2 cellular contexts compared by ENCODE assay signal in genomic region chr17:43528319-43528987, GRCh38.
A peak's percentile ranks its signal among the peaks of the same experiment; 100 is the strongest.
TF ChIP-seq lines count a peak whose summit lies in the region.

No MANE protein-coding gene starts in this region.

TF ChIP-seq in IMR-90, 13 proteins besides CTCF, POLR2A, EP300 and RAD21:
- TF ChIP-seq CHD1 (IDR thresholded peaks at IDR 0.05; ENCODE audit: low read depth, low read length) (no peak), RFX5 (IDR thresholded peaks at IDR 0.05; ENCODE audit: low read depth, low read length) (no peak), NFE2L2 (IDR thresholded peaks at IDR 0.05; ENCODE audit: low read depth, low read length) (no peak)
- TF ChIP-seq, protein P1, sequence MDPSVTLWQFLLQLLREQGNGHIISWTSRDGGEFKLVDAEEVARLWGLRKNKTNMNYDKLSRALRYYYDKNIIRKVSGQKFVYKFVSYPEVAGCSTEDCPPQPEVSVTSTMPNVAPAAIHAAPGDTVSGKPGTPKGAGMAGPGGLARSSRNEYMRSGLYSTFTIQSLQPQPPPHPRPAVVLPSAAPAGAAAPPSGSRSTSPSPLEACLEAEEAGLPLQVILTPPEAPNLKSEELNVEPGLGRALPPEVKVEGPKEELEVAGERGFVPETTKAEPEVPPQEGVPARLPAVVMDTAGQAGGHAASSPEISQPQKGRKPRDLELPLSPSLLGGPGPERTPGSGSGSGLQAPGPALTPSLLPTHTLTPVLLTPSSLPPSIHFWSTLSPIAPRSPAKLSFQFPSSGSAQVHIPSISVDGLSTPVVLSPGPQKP (IDR thresholded peaks at IDR 0.05; ENCODE audit: borderline replicate concordance, low read depth, low read length) = no peak

TF ChIP-seq in HepG2, 621 proteins besides CTCF, POLR2A, EP300 and RAD21 (continues in another document):
- TF ChIP-seq RNF2 (conservative IDR thresholded peaks at IDR 0.05; ENCODE audit: low read depth) (no peak), SMARCC2 (IDR thresholded peaks at IDR 0.05) (no peak), ZNF850 (CRISPR knock-in tag; conservative IDR thresholded peaks at IDR 0.05) (no peak), NCOA1 (CRISPR knock-in tag; IDR thresholded peaks at IDR 0.05) (no peak), ZNF773 (CRISPR knock-in tag; IDR thresholded peaks at IDR 0.05; ENCODE audit: borderline replicate concordance) (no peak), KDM4B (CRISPR knock-in tag; IDR thresholded peaks at IDR 0.05) (no peak), ZNF230 (CRISPR knock-in tag; IDR thresholded peaks at IDR 0.05) (no peak), ZNF580 (CRISPR knock-in tag; IDR thresholded peaks at IDR 0.05; ENCODE audit: borderline replicate concordance, low read depth) (peak; percentile 49; the same call in 1 of the 2 replicates), ZNF614 (CRISPR knock-in tag; IDR thresholded peaks at IDR 0.05; ENCODE audit: borderline replicate concordance) (no peak), AFF4 (CRISPR knock-in tag; IDR thresholded peaks at IDR 0.05) (no peak), ZNF780A (CRISPR knock-in tag; IDR thresholded peaks at IDR 0.05) (no peak), ZNF576 (CRISPR knock-in tag; IDR thresholded peaks at IDR 0.05) (no peak), ZC3H13 (CRISPR knock-in tag; IDR thresholded peaks at IDR 0.05) (no peak; the same call in 1 of the 2 replicates), ZFX (CRISPR knock-in tag; IDR thresholded peaks at IDR 0.05; ENCODE audit: low read depth) (peak; percentile 84), DRAP1 (CRISPR knock-in tag; IDR thresholded peaks at IDR 0.05) (peak; percentile 80), NFYB (CRISPR knock-in tag; IDR thresholded peaks at IDR 0.05) (peak; percentile 71), RFX3 (CRISPR knock-in tag; IDR thresholded peaks at IDR 0.05) (no peak), ZFP90 (CRISPR knock-in tag; IDR thresholded peaks at IDR 0.05; ENCODE audit: borderline replicate concordance) (no peak; the same call in 1 of the 2 replicates), HNRNPLL (IDR thresholded peaks at IDR 0.05; ENCODE audit: low read depth, low read length, poor library complexity, severe bottlenecking) (no peak), ZNF83 (CRISPR knock-in tag; IDR thresholded peaks at IDR 0.05; ENCODE audit: borderline replicate concordance) (no peak), ZNF10 (CRISPR knock-in tag; IDR thresholded peaks at IDR 0.05; ENCODE audit: borderline replicate concordance, low read depth) (no peak), CC2D1A (CRISPR knock-in tag; IDR thresholded peaks at IDR 0.05) (no peak), HNF1B (CRISPR knock-in tag; IDR thresholded peaks at IDR 0.05) (no peak; the same call in none of the 2 replicates), SP2 (CRISPR knock-in tag; IDR thresholded peaks at IDR 0.05) (no peak), ZNF768 (CRISPR knock-in tag; IDR thresholded peaks at IDR 0.05) (no peak), MYNN (CRISPR knock-in tag; IDR thresholded peaks at IDR 0.05; ENCODE audit: low read depth) (no peak), PHB2 (IDR thresholded peaks at IDR 0.05; ENCODE audit: partially characterized antibody) (no peak), IRF2 (CRISPR knock-in tag; IDR thresholded peaks at IDR 0.05) (peak; percentile 85), CENPT (CRISPR knock-in tag; IDR thresholded peaks at IDR 0.05; ENCODE audit: low read depth) (no peak), NR2F1 (CRISPR knock-in tag; IDR thresholded peaks at IDR 0.05) (no peak), ZNF317 (CRISPR knock-in tag; IDR thresholded peaks at IDR 0.05) (peak; percentile 73; the same call in 1 of the 2 replicates), ZBTB42 (CRISPR knock-in tag; IDR thresholded peaks at IDR 0.05) (no peak), ZNF782 (CRISPR knock-in tag; IDR thresholded peaks at IDR 0.05; ENCODE audit: borderline replicate concordance) (no peak), E2F1 (CRISPR knock-in tag; IDR thresholded peaks at IDR 0.05) (no peak)
- TF ChIP-seq, protein P2, sequence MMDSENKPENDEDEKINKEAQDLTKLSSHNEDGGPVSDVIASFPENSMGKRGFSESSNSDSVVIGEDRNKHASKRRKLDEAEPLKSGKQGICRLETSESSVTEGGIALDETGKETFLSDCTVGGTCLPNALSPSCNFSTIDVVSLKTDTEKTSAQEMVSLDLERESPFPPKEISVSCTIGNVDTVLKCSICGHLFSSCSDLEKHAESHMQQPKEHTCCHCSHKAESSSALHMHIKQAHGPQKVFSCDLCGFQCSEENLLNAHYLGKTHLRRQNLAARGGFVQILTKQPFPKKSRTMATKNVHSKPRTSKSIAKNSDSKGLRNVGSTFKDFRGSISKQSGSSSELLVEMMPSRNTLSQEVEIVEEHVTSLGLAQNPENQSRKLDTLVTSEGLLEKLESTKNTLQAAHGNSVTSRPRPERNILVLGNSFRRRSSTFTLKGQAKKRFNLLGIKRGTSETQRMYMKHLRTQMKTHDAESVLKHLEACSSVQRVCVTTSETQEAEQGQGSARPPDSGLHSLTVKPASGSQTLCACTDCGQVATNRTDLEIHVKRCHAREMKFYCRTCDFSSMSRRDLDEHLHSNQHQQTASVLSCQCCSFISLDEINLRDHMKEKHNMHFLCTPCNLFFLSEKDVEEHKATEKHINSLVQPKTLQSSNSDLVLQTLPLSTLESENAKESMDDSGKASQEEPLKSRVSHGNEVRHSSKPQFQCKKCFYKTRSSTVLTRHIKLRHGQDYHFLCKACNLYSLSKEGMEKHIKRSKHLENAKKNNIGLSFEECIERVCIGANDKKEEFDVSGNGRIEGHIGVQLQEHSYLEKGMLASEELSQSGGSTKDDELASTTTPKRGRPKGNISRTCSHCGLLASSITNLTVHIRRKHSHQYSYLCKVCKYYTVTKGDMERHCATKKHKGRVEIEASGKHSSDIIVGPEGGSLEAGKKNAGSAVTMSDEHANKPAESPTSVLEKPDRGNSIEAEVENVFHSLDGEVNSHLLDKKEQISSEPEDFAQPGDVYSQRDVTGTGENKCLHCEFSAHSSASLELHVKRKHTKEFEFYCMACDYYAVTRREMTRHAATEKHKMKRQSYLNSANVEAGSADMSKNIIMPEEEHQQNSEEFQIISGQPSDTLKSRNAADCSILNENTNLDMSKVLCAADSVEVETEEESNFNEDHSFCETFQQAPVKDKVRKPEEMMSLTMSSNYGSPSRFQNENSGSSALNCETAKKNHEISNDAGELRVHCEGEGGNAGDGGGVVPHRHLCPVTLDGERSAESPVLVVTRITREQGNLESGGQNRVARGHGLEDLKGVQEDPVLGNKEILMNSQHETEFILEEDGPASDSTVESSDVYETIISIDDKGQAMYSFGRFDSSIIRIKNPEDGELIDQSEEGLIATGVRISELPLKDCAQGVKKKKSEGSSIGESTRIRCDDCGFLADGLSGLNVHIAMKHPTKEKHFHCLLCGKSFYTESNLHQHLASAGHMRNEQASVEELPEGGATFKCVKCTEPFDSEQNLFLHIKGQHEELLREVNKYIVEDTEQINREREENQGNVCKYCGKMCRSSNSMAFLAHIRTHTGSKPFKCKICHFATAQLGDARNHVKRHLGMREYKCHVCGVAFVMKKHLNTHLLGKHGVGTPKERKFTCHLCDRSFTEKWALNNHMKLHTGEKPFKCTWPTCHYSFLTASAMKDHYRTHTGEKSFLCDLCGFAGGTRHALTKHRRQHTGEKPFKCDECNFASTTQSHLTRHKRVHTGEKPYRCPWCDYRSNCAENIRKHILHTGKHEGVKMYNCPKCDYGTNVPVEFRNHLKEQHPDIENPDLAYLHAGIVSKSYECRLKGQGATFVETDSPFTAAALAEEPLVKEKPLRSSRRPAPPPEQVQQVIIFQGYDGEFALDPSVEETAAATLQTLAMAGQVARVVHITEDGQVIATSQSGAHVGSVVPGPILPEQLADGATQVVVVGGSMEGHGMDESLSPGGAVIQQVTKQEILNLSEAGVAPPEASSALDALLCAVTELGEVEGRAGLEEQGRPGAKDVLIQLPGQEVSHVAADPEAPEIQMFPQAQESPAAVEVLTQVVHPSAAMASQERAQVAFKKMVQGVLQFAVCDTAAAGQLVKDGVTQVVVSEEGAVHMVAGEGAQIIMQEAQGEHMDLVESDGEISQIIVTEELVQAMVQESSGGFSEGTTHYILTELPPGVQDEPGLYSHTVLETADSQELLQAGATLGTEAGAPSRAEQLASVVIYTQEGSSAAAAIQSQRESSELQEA (CRISPR knock-in tag; IDR thresholded peaks at IDR 0.05; ENCODE audit: not compliant biosample characterization) = no peak
- TF ChIP-seq, protein P3, sequence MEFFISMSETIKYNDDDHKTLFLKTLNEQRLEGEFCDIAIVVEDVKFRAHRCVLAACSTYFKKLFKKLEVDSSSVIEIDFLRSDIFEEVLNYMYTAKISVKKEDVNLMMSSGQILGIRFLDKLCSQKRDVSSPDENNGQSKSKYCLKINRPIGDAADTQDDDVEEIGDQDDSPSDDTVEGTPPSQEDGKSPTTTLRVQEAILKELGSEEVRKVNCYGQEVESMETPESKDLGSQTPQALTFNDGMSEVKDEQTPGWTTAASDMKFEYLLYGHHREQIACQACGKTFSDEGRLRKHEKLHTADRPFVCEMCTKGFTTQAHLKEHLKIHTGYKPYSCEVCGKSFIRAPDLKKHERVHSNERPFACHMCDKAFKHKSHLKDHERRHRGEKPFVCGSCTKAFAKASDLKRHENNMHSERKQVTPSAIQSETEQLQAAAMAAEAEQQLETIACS (CRISPR knock-in tag; IDR thresholded peaks at IDR 0.05) = no peak
- TF ChIP-seq, protein P4, sequence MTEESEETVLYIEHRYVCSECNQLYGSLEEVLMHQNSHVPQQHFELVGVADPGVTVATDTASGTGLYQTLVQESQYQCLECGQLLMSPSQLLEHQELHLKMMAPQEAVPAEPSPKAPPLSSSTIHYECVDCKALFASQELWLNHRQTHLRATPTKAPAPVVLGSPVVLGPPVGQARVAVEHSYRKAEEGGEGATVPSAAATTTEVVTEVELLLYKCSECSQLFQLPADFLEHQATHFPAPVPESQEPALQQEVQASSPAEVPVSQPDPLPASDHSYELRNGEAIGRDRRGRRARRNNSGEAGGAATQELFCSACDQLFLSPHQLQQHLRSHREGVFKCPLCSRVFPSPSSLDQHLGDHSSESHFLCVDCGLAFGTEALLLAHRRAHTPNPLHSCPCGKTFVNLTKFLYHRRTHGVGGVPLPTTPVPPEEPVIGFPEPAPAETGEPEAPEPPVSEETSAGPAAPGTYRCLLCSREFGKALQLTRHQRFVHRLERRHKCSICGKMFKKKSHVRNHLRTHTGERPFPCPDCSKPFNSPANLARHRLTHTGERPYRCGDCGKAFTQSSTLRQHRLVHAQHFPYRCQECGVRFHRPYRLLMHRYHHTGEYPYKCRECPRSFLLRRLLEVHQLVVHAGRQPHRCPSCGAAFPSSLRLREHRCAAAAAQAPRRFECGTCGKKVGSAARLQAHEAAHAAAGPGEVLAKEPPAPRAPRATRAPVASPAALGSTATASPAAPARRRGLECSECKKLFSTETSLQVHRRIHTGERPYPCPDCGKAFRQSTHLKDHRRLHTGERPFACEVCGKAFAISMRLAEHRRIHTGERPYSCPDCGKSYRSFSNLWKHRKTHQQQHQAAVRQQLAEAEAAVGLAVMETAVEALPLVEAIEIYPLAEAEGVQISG (CRISPR knock-in tag; IDR thresholded peaks at IDR 0.05) = peak; percentile 59
